In the genomic region with DNA sequence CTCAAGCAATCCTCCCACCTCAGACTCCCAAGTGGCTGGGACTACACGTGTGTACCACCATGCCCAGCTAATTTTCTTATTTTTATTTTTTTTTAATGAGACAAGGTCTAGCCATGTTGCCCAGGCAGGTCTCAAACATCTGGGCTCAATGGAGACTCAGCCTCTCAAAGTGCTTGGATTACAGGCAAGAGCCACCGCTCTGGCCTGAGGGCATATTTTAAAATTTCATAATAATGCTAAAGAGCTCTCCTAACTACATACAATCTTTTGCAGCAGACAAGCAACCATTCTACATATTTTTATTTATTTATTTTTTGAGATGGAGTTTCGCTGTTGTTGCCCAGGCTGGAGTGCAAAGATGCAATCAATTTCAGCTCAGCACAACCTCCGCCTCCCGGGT, we compare ENCODE assay signal across 19 cellular contexts.
DNase-seq lines count a peak whose midpoint lies in the region; ATAC-seq and TF ChIP-seq lines count a peak whose summit lies in the region.
"Had no signal": no experiment of that assay in that cellular context is flagged by ENCODE, and none has a peak within 500 bp of the region (broad histone marks: within the 10 kb centered on the region; RNA-seq: fewer than 3 reads in every experiment).

No MANE protein-coding gene starts in this region.

- no peak overlapping the region for H4K8ac ChIP-seq in trophoblast cell (ENCODE audit: low read depth, low read length)

- H3K27ac Mint-ChIP-seq in glutamatergic neuron (ENCODE audit: unreplicated experiment), result no peak overlapping the region
- H3K27ac Mint-ChIP-seq: B cell; CD4-positive, alpha-beta T cell; CD8-positive, alpha-beta T cell had no signal

- no peak overlapping the region for H3K4me3 Mint-ChIP-seq in glutamatergic neuron (ENCODE audit: unreplicated experiment)
- H3K4me3 Mint-ChIP-seq: B cell; CD4-positive, alpha-beta T cell; CD8-positive, alpha-beta T cell had no signal

- no peak for TF ChIP-seq POLR2A in esophagus muscularis mucosa (IDR thresholded peaks at IDR 0.05; ENCODE audit: low read depth)

- ATAC-seq in HG03520 (IDR thresholded peaks at IDR 0.05; ENCODE audit: unreplicated experiment), result no peak
- ATAC-seq: A549; CD8-positive, alpha-beta T cell had no signal

- H3K36me3 Mint-ChIP-seq in glutamatergic neuron (ENCODE audit: unreplicated experiment), result no peaks in the 10 kb centered on the region

- no peak overlapping the region for H3K4me2 ChIP-seq in trophoblast cell (ENCODE audit: low read length)
- H3K4me2 ChIP-seq: A549 had no signal

- H3K9me3 Mint-ChIP-seq in glutamatergic neuron (ENCODE audit: unreplicated experiment), result no peaks in the 10 kb centered on the region
- H3K9me3 Mint-ChIP-seq: CD8-positive, alpha-beta T cell had no signal

- no peak overlapping the region for H3K23ac ChIP-seq in trophoblast cell (ENCODE audit: low read length)

- H2AK5ac ChIP-seq in trophoblast cell (ENCODE audit: low read length), result no peak overlapping the region

- no peak overlapping the region for H4K12ac ChIP-seq in trophoblast cell (ENCODE audit: low read depth, low read length)

- no peak overlapping the region for H3K14ac ChIP-seq in trophoblast cell (ENCODE audit: low read length)

- H3K4ac ChIP-seq in trophoblast cell (ENCODE audit: low read depth, low read length), result no peak overlapping the region

- WGBS in esophagus muscularis mucosa, result 86% methylated on average over 5 of the region's 5 CpGs
- WGBS in trophoblast cell (ENCODE audit: extremely low coverage, insufficient coverage, insufficient read length), result no CpG with 5 or more reads among the region's 5 CpGs

- no peak overlapping the region for H3K4me3 ChIP-seq in SK-N-MC
- no peak overlapping the region for H3K4me3 ChIP-seq in epithelial cell of esophagus (ENCODE audit: low read length)
- no peak overlapping the region for H3K4me3 ChIP-seq in esophagus muscularis mucosa
- H3K4me3 ChIP-seq in trophoblast cell (ENCODE audit: low read depth, low read length), result no peak overlapping the region
- H3K4me3 ChIP-seq: A549; BLaER1 treated with 17β-estradiol and CSF1 and Interleukin-3, amounts not matched to agents 10 nM and 100 nM had no signal

- no peak overlapping the region for H4K91ac ChIP-seq in trophoblast cell (ENCODE audit: low read depth, low read length)

- H3K27ac ChIP-seq in SK-N-MC (no peak overlapping the region), esophagus muscularis mucosa (replicated peaks in 1 of 4) (no peak overlapping the region), trophoblast cell (ENCODE audit: low read depth, low read length) (no peak overlapping the region)
- H3K27ac ChIP-seq: 22Rv1, A549, C4-2B had no signal

- no peak overlapping the region for H3K9ac ChIP-seq in SK-N-MC (ENCODE audit: insufficient read length)
- H3K9ac ChIP-seq in trophoblast cell (ENCODE audit: low read length), result no peak overlapping the region
- H3K9ac ChIP-seq: BLaER1 treated with 17β-estradiol and CSF1 and Interleukin-3, amounts not matched to agents 10 nM and 100 nM had no signal

- intact Hi-C loops in esophagus muscularis mucosa (cut with DNase I), result no loop called here

- no peak for TF ChIP-seq EP300 in esophagus muscularis mucosa (IDR thresholded peaks at IDR 0.05)

- H3K9me3 ChIP-seq in SK-N-MC (ENCODE audit: low read depth, low read length) (no peaks in the 10 kb centered on the region), esophagus muscularis mucosa (no peaks in the 10 kb centered on the region), trophoblast cell (ENCODE audit: insufficient read depth, low read depth, low read length) (no peaks in the 10 kb centered on the region)
- H3K9me3 ChIP-seq: A549, Caco-2 had no signal

- H3K79me2 ChIP-seq in trophoblast cell (ENCODE audit: control insufficient read depth, insufficient read depth, low read length, poor library complexity), result no peaks in the 10 kb centered on the region

- H3K27me3 ChIP-seq in esophagus muscularis mucosa (no peaks in the 10 kb centered on the region), trophoblast cell (ENCODE audit: insufficient read depth, low read length) (no peaks in the 10 kb centered on the region)
- H3K27me3 ChIP-seq: BLaER1 treated with 17β-estradiol and CSF1 and Interleukin-3, amounts not matched to agents 10 nM and 100 nM had no signal

- TF ChIP-seq CTCF in epithelial cell of esophagus (IDR thresholded peaks at IDR 0.05; ENCODE audit: insufficient read depth, low read depth, low read length, missing control alignments), result no peak
- TF ChIP-seq CTCF in esophagus muscularis mucosa (IDR thresholded peaks at IDR 0.05), result no peak
- no peak for TF ChIP-seq CTCF in glutamatergic neuron (IDR thresholded peaks at IDR 0.05; ENCODE audit: partially characterized antibody, unreplicated experiment)

- H3K79me1 ChIP-seq in trophoblast cell (ENCODE audit: low read length), result no peaks in the 10 kb centered on the region

- H2BK5ac ChIP-seq in trophoblast cell (ENCODE audit: low read depth, low read length, poor library complexity), result no peak overlapping the region

- no peak overlapping the region for H2AFZ ChIP-seq in trophoblast cell (ENCODE audit: insufficient read depth, low read length, poor library complexity)

- H2BK120ac ChIP-seq in trophoblast cell (ENCODE audit: insufficient read depth, low read length, poor library complexity), result no peak overlapping the region

- no peaks in the 10 kb centered on the region for H3K27me3 Mint-ChIP-seq in glutamatergic neuron (ENCODE audit: unreplicated experiment)
- H3K27me3 Mint-ChIP-seq: B cell; CD4-positive, alpha-beta T cell had no signal

- no peaks in the 10 kb centered on the region for H3K36me3 ChIP-seq in SK-N-MC (ENCODE audit: insufficient read depth, low read length)
- H3K36me3 ChIP-seq in esophagus muscularis mucosa, result no peaks in the 10 kb centered on the region
- H3K36me3 ChIP-seq in trophoblast cell (ENCODE audit: control insufficient read depth in 1 of 2, insufficient read depth in 2 of 2, low read length in 2 of 2), result no peaks in the 10 kb centered on the region

- H3K18ac ChIP-seq in trophoblast cell (ENCODE audit: low read length), result no peak overlapping the region

- DNase-seq in SK-N-MC (ENCODE audit: low read depth, low spot score), result peak; percentile 51
- peak; percentile 24 for DNase-seq in epithelial cell of esophagus (ENCODE audit: low read depth)
- DNase-seq in esophagus muscularis mucosa (ENCODE audit: extremely low spot score), result peak; percentile 4
- DNase-seq in trophoblast cell, result peak; percentile 42 to 82
- DNase-seq in T-helper 9 cell, result no peak
- no peak for DNase-seq in glutamatergic neuron
- DNase-seq: AML-193; Caco-2; Calu3; CD4-positive, alpha-beta T cell; CD8-positive, alpha-beta T cell; DMS79 treated with DMSO at 0.1 percent for 48 hours; GF-D8 had no signal

- no peaks in the 10 kb centered on the region for H3K4me1 ChIP-seq in esophagus muscularis mucosa
- no peaks in the 10 kb centered on the region for H3K4me1 ChIP-seq in trophoblast cell (ENCODE audit: control insufficient read depth in 1 of 2, insufficient read depth in 2 of 2, low read length in 2 of 2)
- H3K4me1 ChIP-seq: A549, Caco-2 had no signal

- no peak overlapping the region for H2BK12ac ChIP-seq in trophoblast cell (ENCODE audit: low read length)

- H3K4me1 Mint-ChIP-seq in glutamatergic neuron (ENCODE audit: low read depth, unreplicated experiment), result no peaks in the 10 kb centered on the region

Comparison
In these comparisons a context has a peak if more than half of its experiments do, and no peak if none do; other contexts are left out.
1. DNase-seq: peak in SK-N-MC (single experiment), epithelial cell of esophagus (single experiment), esophagus muscularis mucosa (single experiment) and trophoblast cell (2 of 2); none in T-helper 9 cell (single experiment) and glutamatergic neuron (single experiment).